ENCODE assay signal across 20 cellular contexts in genomic region chr2:199999166-199999565, GRCh38. TPM values are rescaled to one million over a fixed set of nuclear protein-coding genes. Genes with fewer than 3 reads are reported as not detected.
DNase-seq lines count a peak whose midpoint lies in the region; TF ChIP-seq lines count a peak whose summit lies in the region.
"Had no signal": no experiment of that assay in that cellular context is flagged by ENCODE, and none has a peak within 500 bp of the region (broad histone marks: within the 10 kb centered on the region; RNA-seq: fewer than 3 reads in every experiment).

No MANE protein-coding gene starts in this region.

- DNase-seq in ELR (ENCODE audit: low read depth) (peak; percentile 53), HFFc6 (peak; percentile 2), amniotic epithelial cell (ENCODE audit: low read depth) (peak; percentile 21), esophagus muscularis mucosa (ENCODE audit: extremely low spot score) (peak; percentile 29), putamen (ENCODE audit: low spot score) (no peak), BE2C (no peak), NCI-H748 (lab: John Stamatoyannopoulos, UW; ENCODE audit: unreplicated experiment) (no peak), CD1c-positive myeloid dendritic cell (ENCODE audit: extremely low spot score) (no peak)
- DNase-seq: 8988T; Calu3; CD4-positive, alpha-beta T cell; CD8-positive, alpha-beta memory T cell; COR-L47; DMS153; DND-41; GDM1; H7; HCEC 1CT had no signal

- no peak for TF ChIP-seq POLR2A in esophagus muscularis mucosa (IDR thresholded peaks at IDR 0.05; ENCODE audit: low read depth)

- no peak for TF ChIP-seq EP300 in esophagus muscularis mucosa (IDR thresholded peaks at IDR 0.05)

- H3K36me3 ChIP-seq in esophagus muscularis mucosa (no peaks in the 10 kb centered on the region), BE2C (no peaks in the 10 kb centered on the region)
- H3K36me3 ChIP-seq: BLaER1 had no signal

- intact Hi-C loops in esophagus muscularis mucosa (cut with DNase I): no loop called here

- no peaks in the 10 kb centered on the region for H3K36me3 Mint-ChIP-seq in HFFc6 (ENCODE audit: low read depth)
- H3K36me3 Mint-ChIP-seq: CD8-positive, alpha-beta memory T cell had no signal

- H3K4me1 Mint-ChIP-seq in HFFc6 (ENCODE audit: low read depth): no peaks in the 10 kb centered on the region
- H3K4me1 Mint-ChIP-seq: CD8-positive, alpha-beta memory T cell had no signal

- no peak overlapping the region for H3K4me3 Mint-ChIP-seq in HFFc6
- H3K4me3 Mint-ChIP-seq: CD4-positive, alpha-beta T cell; CD8-positive, alpha-beta memory T cell had no signal

- H3K27ac ChIP-seq in esophagus muscularis mucosa (replicated peaks in 1 of 4): no peak overlapping the region
- H3K27ac ChIP-seq: BLaER1, C4-2B had no signal

- peaks cover 19% of the 10 kb centered on the region for H3K27me3 Mint-ChIP-seq in HFFc6 (ENCODE audit: insufficient read depth)
- H3K27me3 Mint-ChIP-seq: CD4-positive, alpha-beta T cell had no signal

- no peak for TF ChIP-seq CTCF in HFFc6 (IDR thresholded peaks at IDR 0.05)
- TF ChIP-seq CTCF in esophagus muscularis mucosa (IDR thresholded peaks at IDR 0.05): no peak
- TF ChIP-seq CTCF in BE2C (IDR thresholded peaks at IDR 0.05; ENCODE audit: low read depth, low read length): no peak

- 89% methylated on average over 4 of the region's 4 CpGs for WGBS in esophagus muscularis mucosa

- H3K9me3 Mint-ChIP-seq in HFFc6: no peaks in the 10 kb centered on the region
- H3K9me3 Mint-ChIP-seq: CD4-positive, alpha-beta T cell; CD8-positive, alpha-beta memory T cell had no signal

- H3K4me3 ChIP-seq in esophagus muscularis mucosa (no peak overlapping the region), BE2C (ENCODE audit: low read depth, low read length) (no peak overlapping the region)
- H3K4me3 ChIP-seq: BLaER1 had no signal

- H3K27me3 ChIP-seq in esophagus muscularis mucosa (no peaks in the 10 kb centered on the region), BE2C (no peaks in the 10 kb centered on the region)
- H3K27me3 ChIP-seq: BLaER1 had no signal

- peaks cover 0 to 4% (median 0%) of the 10 kb centered on the region in 4 donors for H3K4me1 ChIP-seq in esophagus muscularis mucosa
- H3K4me1 ChIP-seq in BE2C: no peaks in the 10 kb centered on the region

- no peak overlapping the region for H3K27ac Mint-ChIP-seq in HFFc6
- H3K27ac Mint-ChIP-seq: CD4-positive, alpha-beta T cell had no signal

- no peaks in the 10 kb centered on the region for H3K9me3 ChIP-seq in esophagus muscularis mucosa
- H3K9me3 ChIP-seq in BE2C: no peaks in the 10 kb centered on the region

RNA-seq across cellular contexts. Expression of gene MAIP1, which starts 43.8 kb away (rescaled TPM):
- total RNA-seq in HFFc6 (2021; fragmentation: NEBNext Ultra II Directional; extraction: Animal tissue kit (Norgen Biotek cat#: 25700)): 10 to 100 TPM; 18.7 to 23.3 (median 20.4) TPM
- total RNA-seq in esophagus muscularis mucosa: 10 to 100 TPM in 3 of 4 donors, 1 to 10 TPM in 1; 8.3 to 28.1 (median 14.7) TPM
- 47.9 TPM for polyA plus RNA-seq in BE2C (2012; ENCODE audit: insufficient read depth, insufficient read length, low read depth)

RNA-seq across cellular contexts. Expression of gene TYW5, which starts 43.9 kb away (rescaled TPM):
- 1 to 10 TPM; 4.0 to 5.8 (median 5.2) TPM for total RNA-seq in HFFc6 (2021; fragmentation: NEBNext Ultra II Directional; extraction: Animal tissue kit (Norgen Biotek cat#: 25700))
- 1 to 10 TPM; 3.5 to 7.5 (median 4.3) TPM for total RNA-seq in esophagus muscularis mucosa
- 12.0 TPM for polyA plus RNA-seq in BE2C (2012; ENCODE audit: insufficient read depth, insufficient read length, low read depth)

Comparison
In these comparisons a context has a peak if more than half of its experiments do, and no peak if none do; other contexts are left out.
1. DNase-seq: peak in ELR (single experiment), HFFc6 (single experiment), amniotic epithelial cell (single experiment) and esophagus muscularis mucosa (single experiment); none in putamen (single experiment), BE2C (single experiment), NCI-H748 (single experiment) and CD1c-positive myeloid dendritic cell (single experiment).